In the genomic region with DNA sequence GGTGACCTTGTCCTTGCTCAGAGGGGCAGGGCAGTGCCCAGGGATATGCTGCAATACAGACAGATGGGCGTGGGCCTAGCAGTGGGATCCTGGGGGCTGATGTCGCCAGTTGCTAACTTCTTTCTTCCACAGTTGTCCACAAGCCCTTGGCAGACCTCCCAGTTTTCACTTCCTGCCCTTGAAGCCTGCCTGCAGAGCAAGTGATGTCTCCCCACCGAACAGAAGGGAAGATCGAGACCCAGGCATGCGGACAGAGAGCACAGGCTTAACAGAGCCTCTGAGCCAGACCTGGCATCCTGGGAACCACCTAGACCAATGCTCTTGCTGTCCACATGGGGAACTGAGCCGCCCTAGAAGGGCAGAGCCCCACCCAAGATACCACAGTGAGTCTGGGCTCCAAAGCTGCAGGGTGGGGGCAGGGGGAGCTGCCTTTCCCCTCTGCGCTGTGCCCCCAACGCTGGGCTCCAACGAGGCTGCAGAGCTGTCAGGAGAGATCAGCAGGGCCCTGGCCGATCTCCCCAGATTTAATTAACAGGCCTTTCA, we compare ENCODE assay signal across 8 cellular contexts. TPM values are rescaled to one million over a fixed set of nuclear protein-coding genes. Genes with fewer than 3 reads are reported as not detected.
A peak's percentile ranks its signal among the peaks of the same experiment; 100 is the strongest.
DNase-seq lines count a peak whose midpoint lies in the region; ATAC-seq, FAIRE-seq and TF ChIP-seq lines count a peak whose summit lies in the region.

No MANE protein-coding gene starts in this region.

- no peak overlapping the region for H3K4me3 Mint-ChIP-seq in natural killer cell

- intact Hi-C loops in Right ventricle myocardium inferior (cut with DNase I) = loop anchor here (5.0 kb wide), 1 partner anchor 53 kb away; no protein-coding TSS in a partner anchor
- intact Hi-C loops in cardiac septum (cut with DNase I) = loop anchor here (5.0 kb wide), 1 partner anchor 288 kb away; no protein-coding TSS in a partner anchor
- intact Hi-C loops in natural killer cell (cut with micrococcal nuclease) = no loop called here

- no peak overlapping the region for H3K27ac ChIP-seq in SK-N-MC

- peak; percentile 27 for ATAC-seq in Right ventricle myocardium inferior
- ATAC-seq in HG02642 (IDR thresholded peaks at IDR 0.05; ENCODE audit: poor library complexity, unreplicated experiment) = no peak
- ATAC-seq in natural killer cell = no peak
- no peak for ATAC-seq in HG02763 (IDR thresholded peaks at IDR 0.05; ENCODE audit: unreplicated experiment)

- no peak overlapping the region for H3K9ac ChIP-seq in SK-N-MC (ENCODE audit: insufficient read length)

- peaks cover 3 to 8% of the 10 kb centered on the region in 2 donors for H3K27me3 Mint-ChIP-seq in natural killer cell (ENCODE audit: low read depth in 2 of 2)

- H3K9me3 ChIP-seq in SK-N-MC (ENCODE audit: low read depth, low read length) = no peaks in the 10 kb centered on the region

- H3K9me3 Mint-ChIP-seq in natural killer cell = no peaks in the 10 kb centered on the region

- H3K4me3 ChIP-seq in SK-N-MC = no peak overlapping the region

- peaks cover 0 to 5% of the 10 kb centered on the region in 2 donors for H3K4me1 Mint-ChIP-seq in natural killer cell

- no peak for TF ChIP-seq CTCF in natural killer cell (IDR thresholded peaks at IDR 0.05)

- H3K36me3 ChIP-seq in SK-N-MC (ENCODE audit: insufficient read depth, low read length) = no peaks in the 10 kb centered on the region

- no peaks in the 10 kb centered on the region for H3K36me3 Mint-ChIP-seq in natural killer cell

- DNase-seq in Right ventricle myocardium inferior (ENCODE audit: missing footprints) (no peak), cardiac septum (ENCODE audit: low spot score) (no peak), SK-N-MC (ENCODE audit: low read depth, low spot score) (peak; percentile 16), glomerular visceral epithelial cell (ENCODE audit: extremely low spot score) (peak; percentile 71), urothelium cell line (ENCODE audit: low spot score) (peak; percentile 69), natural killer cell (no peak)

- no peak overlapping the region for H3K27ac Mint-ChIP-seq in natural killer cell

- no peak for FAIRE-seq in urothelium cell line (lab: Jason Lieb, UNC)

RNA-seq across cellular contexts. Expression of a gene that starts 13.5 kb away (rescaled TPM):
- total RNA-seq in Right ventricle myocardium inferior (0.22 TPM), cardiac septum (0.89 TPM), natural killer cell (not detected)

RNA-seq across cellular contexts. Expression of a gene that starts 56.4 kb away (rescaled TPM):
- total RNA-seq in Right ventricle myocardium inferior (0.57 TPM), cardiac septum (0.54 TPM), natural killer cell (not detected)

Comparison
In these comparisons a context has a peak if more than half of its experiments do, and no peak if none do; other contexts are left out.
1. DNase-seq: peak in SK-N-MC (single experiment), glomerular visceral epithelial cell (single experiment) and urothelium cell line (single experiment); none in Right ventricle myocardium inferior (single experiment), cardiac septum (single experiment) and natural killer cell (single experiment).